9 cellular contexts compared by ENCODE assay signal in the genomic region with DNA sequence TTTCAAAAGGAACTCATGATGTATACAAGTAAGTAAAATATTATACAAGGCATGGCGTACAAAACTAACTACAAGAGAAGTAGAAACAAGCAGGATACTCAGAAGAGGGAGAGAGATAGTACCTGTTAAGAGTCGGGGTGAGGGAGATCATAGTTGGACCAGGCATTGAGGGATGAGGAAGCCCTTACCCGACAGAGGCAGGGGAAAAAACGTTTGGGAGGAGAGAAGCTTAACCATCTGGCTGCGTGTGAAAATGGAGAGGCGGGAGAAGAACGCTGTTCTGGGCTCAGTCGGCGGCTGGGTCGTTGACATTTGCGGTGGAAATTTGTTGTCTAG. TPM values are rescaled to one million over a fixed set of nuclear protein-coding genes. Genes with fewer than 3 reads are reported as not detected.
DNase-seq lines count a peak whose midpoint lies in the region; ATAC-seq, FAIRE-seq and TF ChIP-seq lines count a peak whose summit lies in the region.
"Had no signal": no experiment of that assay in that cellular context is flagged by ENCODE, and none has a peak within 500 bp of the region (broad histone marks: within the 10 kb centered on the region; RNA-seq: fewer than 3 reads in every experiment).

No MANE protein-coding gene starts in this region.

- H3K79me2 ChIP-seq in K562 (ENCODE audit: control insufficient read depth, insufficient read depth, low read length), result peaks cover 20% of the 10 kb centered on the region

- H2AFZ ChIP-seq in K562 (ENCODE audit: low read depth, low read length), result peak overlapping the region; percentile 94

- H3K27ac Mint-ChIP-seq in CD8-positive, alpha-beta memory T cell, result peak overlapping the region in 7 of 8 donors; percentile 1 to 92 (median 82)
- peak overlapping the region; percentile 40 to 84 (median 62) for H3K27ac Mint-ChIP-seq in IgD-negative memory B cell
- H3K27ac Mint-ChIP-seq in nephron progenitor cell, result no peak overlapping the region

- POLR2A ChIA-PET in CD8-positive, alpha-beta memory T cell (lab: Charles Lee), result interaction anchor here (1.0 to 1.1 kb wide), 2 partner anchors 60 to 66 kb away, joined by 3 read pairs; no protein-coding TSS in a partner anchor
- POLR2A ChIA-PET in K562 (lab: Yijun Ruan, JAX), result no interaction called here

- 56% methylated on average over 11 of the region's 11 CpGs for WGBS in K562 (ENCODE audit: insufficient coverage, low coverage, missing lambda C conversion rate)
- whole genome bisulfite sequencing in pancreas, 2 donors, result 40 to 51% methylated on average over 11 of the region's 11 CpGs

- TF ChIP-seq POLR2A in K562 (conservative IDR thresholded peaks at IDR 0.05), result no peak

- in situ Hi-C loops in K562 (cut with MboI), result loop anchor here (5.0 kb wide), 1 partner anchor 65 kb away; no protein-coding TSS in a partner anchor

- no peak for DNase-seq in CD8-positive, alpha-beta memory T cell
- no peak for DNase-seq in K562 (ENCODE audit: extremely low read depth in 1 of 4, low spot score in 3 of 4)
- no peak for DNase-seq in nephron progenitor cell
- no peak for DNase-seq in middle frontal gyrus (ENCODE audit: extremely low spot score, low spot score)
- DNase-seq in DMS53 treated with DMSO at 0.1 percent for 48 hours (lab: John Stamatoyannopoulos, UW; ENCODE audit: unreplicated experiment), result no peak
- DNase-seq in pancreas, result no peak

- H3K27me3 ChIP-seq in CD8-positive, alpha-beta memory T cell (ENCODE audit: insufficient read depth, low read length, poor library complexity, severe bottlenecking), result no peaks in the 10 kb centered on the region
- H3K27me3 ChIP-seq in K562 (ENCODE audit: control insufficient read depth in 2 of 2, insufficient read depth in 2 of 2, low read length in 2 of 2) (no peaks in the 10 kb centered on the region), pancreas (peaks cover 0 to 7% (median 3%) of the 10 kb centered on the region in 4 donors)

- FAIRE-seq in K562 (lab: Jason Lieb, UNC) (no peak), pancreas (lab: Jason Lieb, UNC) (no peak)
- FAIRE-seq: colon had no signal

- no peak for TF ChIP-seq EP300 in K562 (IDR thresholded peaks at IDR 0.05; ENCODE audit: low read length)

- no peak overlapping the region for H3K9ac ChIP-seq in K562 (ENCODE audit: insufficient read depth in 1 of 2, low read depth in 2 of 2, low read length in 2 of 2)

- no peaks in the 10 kb centered on the region for H3K9me3 ChIP-seq in CD8-positive, alpha-beta memory T cell (ENCODE audit: low read length)
- H3K9me3 ChIP-seq in K562 (replicated peaks; ENCODE audit: control insufficient read depth, insufficient read depth, low read depth, low read length) (no peaks in the 10 kb centered on the region), pancreas (no peaks in the 10 kb centered on the region)

- H3K27me3 Mint-ChIP-seq in CD8-positive, alpha-beta memory T cell, result peaks cover 6 to 8% of the 10 kb centered on the region in 2 donors
- H3K27me3 Mint-ChIP-seq in IgD-negative memory B cell, result peaks cover 5% of the 10 kb centered on the region
- peaks cover 42% of the 10 kb centered on the region for H3K27me3 Mint-ChIP-seq in nephron progenitor cell (ENCODE audit: low read depth, poor library complexity)

- no TSS peak for BruUV-seq in K562 (replicated peaks; lab: Mats Ljungman, UMichigan)

- ATAC-seq in K562 (no peak), HG02798 (IDR thresholded peaks at IDR 0.05; ENCODE audit: poor library complexity, unreplicated experiment) (no peak), pancreas (no peak)

- peaks cover 4% of the 10 kb centered on the region; the same call in 1 of the 2 replicates for H4K20me1 ChIP-seq in K562 (replicated peaks; ENCODE audit: control insufficient read depth, insufficient read depth, low read length)

- peaks cover 35 to 40% (median 39%) of the 10 kb centered on the region in 3 donors for H3K4me1 Mint-ChIP-seq in CD8-positive, alpha-beta memory T cell
- H3K4me1 Mint-ChIP-seq in IgD-negative memory B cell (peaks cover 27 to 36% (median 35%) of the 10 kb centered on the region in 3 donors), nephron progenitor cell (peaks cover 33% of the 10 kb centered on the region)

- H3K4me2 ChIP-seq in K562 (ENCODE audit: insufficient read depth, low read length), result peak overlapping the region; percentile 14; the same call in 1 of the 2 replicates

- no peaks in the 10 kb centered on the region for H3K36me3 ChIP-seq in CD8-positive, alpha-beta memory T cell (ENCODE audit: insufficient read depth, low read length)
- H3K36me3 ChIP-seq in K562 (ENCODE audit: control insufficient read depth, insufficient read depth, low read length), result no peaks in the 10 kb centered on the region
- H3K36me3 ChIP-seq in pancreas, result no peaks in the 10 kb centered on the region

- peaks cover 0 to 3% (median 0%) of the 10 kb centered on the region in 3 donors for H3K36me3 Mint-ChIP-seq in CD8-positive, alpha-beta memory T cell
- no peaks in the 10 kb centered on the region for H3K36me3 Mint-ChIP-seq in IgD-negative memory B cell
- no peaks in the 10 kb centered on the region for H3K36me3 Mint-ChIP-seq in nephron progenitor cell (ENCODE audit: low read depth)

- peak overlapping the region; percentile 45 to 91 (median 73) for H3K4me3 Mint-ChIP-seq in CD8-positive, alpha-beta memory T cell
- peak overlapping the region; percentile 51 to 94 (median 83) for H3K4me3 Mint-ChIP-seq in IgD-negative memory B cell
- peak overlapping the region; percentile 72 for H3K4me3 Mint-ChIP-seq in nephron progenitor cell

- H3K4me1 ChIP-seq in CD8-positive, alpha-beta memory T cell (ENCODE audit: insufficient read depth, low read length), result peaks cover 39% of the 10 kb centered on the region
- H3K4me1 ChIP-seq in K562 (replicated peaks in 1 of 2; ENCODE audit: control insufficient read depth in 2 of 2, insufficient read depth in 2 of 2, low read length in 2 of 2) (peaks cover 14 to 41% of the 10 kb centered on the region in 2 experiments), pancreas (no peaks in the 10 kb centered on the region)

- H3K27ac ChIP-seq in CD8-positive, alpha-beta memory T cell (ENCODE audit: low read depth, low read length), result no peak overlapping the region
- H3K27ac ChIP-seq in K562 (ENCODE audit: extremely low read depth, low read depth, low read length), result no peak overlapping the region
- no peak overlapping the region for H3K27ac ChIP-seq in pancreas

- TF ChIP-seq CTCF in K562 (IDR thresholded peaks at IDR 0.05 in 2 of 3, conservative IDR thresholded peaks at IDR 0.05 in 1 of 3; ENCODE audit: insufficient read depth in 2 of 3, low read depth in 1 of 3, low read length in 3 of 3), result no peak
- no peak for TF ChIP-seq CTCF in nephron progenitor cell (IDR thresholded peaks at IDR 0.05)
- peak in 1 of 4 donors; percentile 25 for TF ChIP-seq CTCF in pancreas (IDR thresholded peaks at IDR 0.05)

- no peaks in the 10 kb centered on the region for H3K9me1 ChIP-seq in K562 (ENCODE audit: control insufficient read depth, insufficient read depth, low read length)

- TF ChIP-seq RAD21 in K562 (CRISPR knock-in tag; conservative IDR thresholded peaks at IDR 0.05 in 1 of 2, IDR thresholded peaks at IDR 0.05 in 1 of 2), result no peak

- CTCF ChIA-PET in CD8-positive, alpha-beta memory T cell (lab: Charles Lee), result interaction anchor here (0.8 to 13.9 kb wide), 10 partner anchors 12 to 131 kb away, joined by 3 to 248 read pairs (median 4); no protein-coding TSS in a partner anchor
- CTCF ChIA-PET in K562 (lab: Yijun Ruan, JAX; ENCODE audit: low intra/inter-chr PET ratio), result interaction anchor here (0.9 to 3.2 kb wide), 6 partner anchors 34 to 71 kb away, joined by 3 to 66 read pairs (median 4); no protein-coding TSS in a partner anchor

- intact Hi-C loops in K562 (cut with micrococcal nuclease), result loop anchor here (1.0 to 10.0 kb wide), 5 partner anchors 33 to 353 kb away; a partner anchor contains a TSS
- intact Hi-C loops in pancreas (cut with DNase I), result loop anchor here (5.0 to 10.0 kb wide), 2 partner anchors 60 to 63 kb away; no protein-coding TSS in a partner anchor

- H3K4me3 ChIP-seq in CD8-positive, alpha-beta memory T cell (ENCODE audit: low read length), result no peak overlapping the region
- H3K4me3 ChIP-seq in K562 (no peak overlapping the region), pancreas (peak overlapping the region in 2 of 4 donors; percentile 53 to 86)

- H3K9me3 Mint-ChIP-seq in CD8-positive, alpha-beta memory T cell, result no peaks in the 10 kb centered on the region
- no peaks in the 10 kb centered on the region for H3K9me3 Mint-ChIP-seq in IgD-negative memory B cell
- H3K9me3 Mint-ChIP-seq in nephron progenitor cell, result peaks cover 11% of the 10 kb centered on the region

RNA-seq across cellular contexts. Expression of a gene that starts 0.6 kb away (rescaled TPM):
- total RNA-seq in CD8-positive, alpha-beta memory T cell, result 10 to 100 TPM; 35.8 to 36.7 TPM
- polyA plus RNA-seq in CD8-positive, alpha-beta memory T cell, result 6.3 TPM
- polyA plus RNA-seq in IgD-negative memory B cell (5.6 TPM), K562 (2011; rRNA removed) (6.9 and 7.0 TPM in 2 replicates), K562 (2014; fragmentation: Illumina TruSeq; extraction: Trizol) (6.7 and 7.7 TPM in 2 replicates), K562 (2014; fragmentation: Nextera tagmentation; extraction: Ambion mirVana) (under 1 TPM; 0.49 to 0.53 TPM), K562 (2014; rRNA removed) (5.4 and 7.4 TPM in 2 replicates), pancreas (1 to 10 TPM; 2.9 to 3.1 TPM)
- 38.8 and 46.8 TPM in 2 replicates for total RNA-seq in K562 (2011; cell fraction: chromatin; rRNA removed; ENCODE audit: low replicate concordance)
- 17.4 and 19.8 TPM in 2 replicates for total RNA-seq in K562 (2011; cell fraction: nucleolus; rRNA removed)
- 20.3 and 21.7 TPM in 2 replicates for total RNA-seq in K562 (2011; cell fraction: nucleoplasm; rRNA removed)
- total RNA-seq in K562 (2014; rRNA removed) (8.8 and 9.5 TPM in 2 replicates), K562 (2014; rRNA removed; fragmentation: Illumina TruSeq; extraction: Trizol) (6.8 and 7.9 TPM in 2 replicates), K562 (2015; rRNA removed; fragmentation: Illumina TruSeq; extraction: Trizol) (6.4 and 7.1 TPM in 2 replicates), K562 (2021) (11.1 and 14.4 TPM in 2 replicates), pancreas (10 to 100 TPM in 1 of 6 donors, 1 to 10 TPM in 5; 1.8 to 13.5 (median 2.7) TPM)
- polyA plus RNA-seq in K562 (2011; cell fraction: cytosol; rRNA removed), result 5.4 and 7.5 TPM in 2 replicates
- polyA plus RNA-seq in K562 (2011; cell fraction: nucleus; rRNA removed), result 22.2 and 25.7 TPM in 2 replicates
- 8.6 and 13.4 TPM in 2 replicates for polyA plus RNA-seq in K562 (2012)
- 17.9 and 21.0 TPM in 2 replicates for polyA minus RNA-seq in K562 (2011; rRNA and poly(A)+ RNA removed)
- 8.6 and 11.9 TPM in 2 replicates for polyA minus RNA-seq in K562 (2011; cell fraction: cytosol; rRNA and poly(A)+ RNA removed)
- polyA minus RNA-seq in K562 (2011; cell fraction: nucleus; rRNA and poly(A)+ RNA removed), result 8.9 and 16.9 TPM in 2 replicates

RNA-seq across cellular contexts. Expression of a gene that starts 33.6 kb away (rescaled TPM):
- 100 to 1,000 TPM; 443 to 449 TPM for total RNA-seq in CD8-positive, alpha-beta memory T cell
- polyA plus RNA-seq in CD8-positive, alpha-beta memory T cell, result 1,008 TPM
- polyA plus RNA-seq in IgD-negative memory B cell, result 710 TPM
- 401 and 445 TPM in 2 replicates for total RNA-seq in K562 (2011; cell fraction: chromatin; rRNA removed; ENCODE audit: low replicate concordance)
- total RNA-seq in K562 (2011; cell fraction: nucleolus; rRNA removed), result 407 and 460 TPM in 2 replicates
- total RNA-seq in K562 (2011; cell fraction: nucleoplasm; rRNA removed), result 608 and 797 TPM in 2 replicates
- total RNA-seq in K562 (2014; rRNA removed), result 147 and 188 TPM in 2 replicates
- total RNA-seq in K562 (2014; rRNA removed; fragmentation: Illumina TruSeq; extraction: Trizol), result 268 and 290 TPM in 2 replicates
- total RNA-seq in K562 (2015; rRNA removed; fragmentation: Illumina TruSeq; extraction: Trizol), result 247 and 254 TPM in 2 replicates
- total RNA-seq in K562 (2021), result 322 and 355 TPM in 2 replicates
- 357 and 403 TPM in 2 replicates for polyA plus RNA-seq in K562 (2011; rRNA removed)
- 276 and 434 TPM in 2 replicates for polyA plus RNA-seq in K562 (2011; cell fraction: cytosol; rRNA removed)
- polyA plus RNA-seq in K562 (2011; cell fraction: nucleus; rRNA removed), result 186 and 273 TPM in 2 replicates
- polyA plus RNA-seq in K562 (2012), result 452 and 476 TPM in 2 replicates
- polyA plus RNA-seq in K562 (2014; fragmentation: Illumina TruSeq; extraction: Trizol), result 325 and 352 TPM in 2 replicates
- polyA plus RNA-seq in K562 (2014; fragmentation: Nextera tagmentation; extraction: Ambion mirVana), result 1,000 to 10,000 TPM; 1,205 to 1,288 TPM
- 197 and 209 TPM in 2 replicates for polyA plus RNA-seq in K562 (2014; rRNA removed)
- polyA minus RNA-seq in K562 (2011; rRNA and poly(A)+ RNA removed), result 220 and 237 TPM in 2 replicates
- polyA minus RNA-seq in K562 (2011; cell fraction: cytosol; rRNA and poly(A)+ RNA removed), result 91.4 and 130 TPM in 2 replicates
- polyA minus RNA-seq in K562 (2011; cell fraction: nucleus; rRNA and poly(A)+ RNA removed), result 50.4 and 88.6 TPM in 2 replicates
- 100 to 1,000 TPM; 223 to 367 (median 300) TPM for total RNA-seq in pancreas
- polyA plus RNA-seq in pancreas, result 100 to 1,000 TPM in 1 of 2 donors, 10 to 100 TPM in 1; 71.1 to 197 TPM
